In genomic region chr12:57614948-57615500, GRCh38 we compare ENCODE assay signal across 14 cellular contexts. TPM values are rescaled to one million over a fixed set of nuclear protein-coding genes. Genes with fewer than 3 reads are reported as not detected.
DNase-seq lines count a peak whose midpoint lies in the region; ATAC-seq and TF ChIP-seq lines count a peak whose summit lies in the region.
"Had no signal": no experiment of that assay in that cellular context is flagged by ENCODE, and none has a peak within 500 bp of the region (broad histone marks: within the 10 kb centered on the region; RNA-seq: fewer than 3 reads in every experiment).

No MANE protein-coding gene starts in this region.

- ATAC-seq in gastroesophageal sphincter (no peak), omental fat pad (ENCODE audit: low FRiP score) (no peak)

- H3K9me3 ChIP-seq in BLaER1 treated with 17β-estradiol and CSF1 and Interleukin-3, amounts not matched to agents 10 nM and 100 nM (replicated peaks in 1 of 11) = peaks cover 0 to 7% (median 0%) of the 10 kb centered on the region in 11 experiments; a peak in 2 of 22 replicates
- H3K9me3 ChIP-seq in gastroesophageal sphincter (no peaks in the 10 kb centered on the region), osteoblast (ENCODE audit: low read depth, low read length) (no peaks in the 10 kb centered on the region), transverse colon (no peaks in the 10 kb centered on the region), ascending aorta (no peaks in the 10 kb centered on the region)
- H3K9me3 ChIP-seq: HAP-1 had no signal

- peak overlapping the region in 7 of 11 experiments; percentile 7 to 76 (median 68); a peak in 10 of 22 replicates for H3K9ac ChIP-seq in BLaER1 treated with 17β-estradiol and CSF1 and Interleukin-3, amounts not matched to agents 10 nM and 100 nM
- peak overlapping the region; percentile 41; the same call in 1 of the 2 replicates for H3K9ac ChIP-seq in KMS-11

- intact Hi-C loops in transverse colon (cut with DNase I; ENCODE audit: low total_unique reads) (no loop called here), ascending aorta (cut with DNase I) (loop anchor here (5.0 kb wide), 1 partner anchor 77 kb away; the partner anchor contains the start of gene OS9)

- no peak for TF ChIP-seq CTCF in KMS-11 (conservative IDR thresholded peaks at IDR 0.05; ENCODE audit: low read depth, low read length)
- no peak for TF ChIP-seq CTCF in gastroesophageal sphincter (IDR thresholded peaks at IDR 0.05)
- no peak for TF ChIP-seq CTCF in osteoblast (IDR thresholded peaks at IDR 0.05; ENCODE audit: extremely low read depth, low read depth, low read length)
- no peak for TF ChIP-seq CTCF in omental fat pad (IDR thresholded peaks at IDR 0.05)
- TF ChIP-seq CTCF in transverse colon (IDR thresholded peaks at IDR 0.05) = no peak
- no peak for TF ChIP-seq CTCF in ascending aorta (IDR thresholded peaks at IDR 0.05)

- in situ Hi-C loops in transverse colon (cut with MboI; ENCODE audit: low pct_ligation_motif_present in 1 of 4, low pct_unique_long_range_greater_than_20kb in 1 of 4, low sequenced_read_pairs in 3 of 4) = no loop called here

- peak overlapping the region; percentile 59 to 99 (median 85) for H3K4me2 ChIP-seq in BLaER1 treated with 17β-estradiol and CSF1 and Interleukin-3, amounts not matched to agents 10 nM and 100 nM
- H3K4me2 ChIP-seq in KMS-11 = peak overlapping the region; percentile 88
- H3K4me2 ChIP-seq in osteoblast (ENCODE audit: insufficient read depth, low read length) = no peak overlapping the region
- H3K4me2 ChIP-seq: PC-9 had no signal

- H3K79me2 ChIP-seq in KMS-11 (ENCODE audit: insufficient read depth, low read depth) (no peaks in the 10 kb centered on the region), osteoblast (ENCODE audit: insufficient read depth, low read length) (no peaks in the 10 kb centered on the region)

- H3K27me3 ChIP-seq in BLaER1 treated with 17β-estradiol and CSF1 and Interleukin-3, amounts not matched to agents 10 nM and 100 nM = peaks cover 38 to 49% (median 41%) of the 10 kb centered on the region in 11 experiments
- H3K27me3 ChIP-seq in KMS-11 (ENCODE audit: insufficient read depth, low read depth) (no peaks in the 10 kb centered on the region), gastroesophageal sphincter (peaks cover 13% of the 10 kb centered on the region), osteoblast (ENCODE audit: insufficient read depth, low read length) (peaks cover 8% of the 10 kb centered on the region), transverse colon (peaks cover 83% of the 10 kb centered on the region), ascending aorta (no peaks in the 10 kb centered on the region)

- H3K4me3 ChIP-seq in BLaER1 treated with 17β-estradiol and CSF1 and Interleukin-3, amounts not matched to agents 10 nM and 100 nM = peak overlapping the region in 7 of 10 experiments; percentile 9 to 51 (median 23); a peak in 8 of 20 replicates
- no peak overlapping the region for H3K4me3 ChIP-seq in KMS-11 (IDR thresholded peaks at IDR 0.05; ENCODE audit: insufficient read depth, low read depth, low read length)
- H3K4me3 ChIP-seq in gastroesophageal sphincter = no peak overlapping the region
- no peak overlapping the region for H3K4me3 ChIP-seq in osteoblast (ENCODE audit: insufficient read depth, low read length)
- no peak overlapping the region for H3K4me3 ChIP-seq in transverse colon
- no peak overlapping the region for H3K4me3 ChIP-seq in ascending aorta
- H3K4me3 ChIP-seq: HAP-1, PC-9 had no signal

- H2AFZ ChIP-seq in KMS-11 (ENCODE audit: low read depth) = peak overlapping the region; percentile 45; the same call in 1 of the 2 replicates
- H2AFZ ChIP-seq in osteoblast (ENCODE audit: low read length) = no peak overlapping the region
- H2AFZ ChIP-seq: PC-9 had no signal

- WGBS in gastroesophageal sphincter (ENCODE audit: low coverage in 1 of 2), 2 donors = 79 to 100% methylated on average over 2 to 10 of the region's 11 CpGs
- WGBS in transverse colon (ENCODE audit: low coverage in 1 of 2), 2 donors = 40 to 82% methylated on average over 2 to 11 of the region's 11 CpGs

- TF ChIP-seq EP300 in gastroesophageal sphincter (IDR thresholded peaks at IDR 0.05) (no peak), transverse colon (IDR thresholded peaks at IDR 0.05; ENCODE audit: low read depth) (no peak)

- 0 out of 22 replicates have a peak, but pooled peaks cover 0 to 4% (median 0%) of the 10 kb centered on the region in 11 experiments for H3K36me3 ChIP-seq in BLaER1 treated with 17β-estradiol and CSF1 and Interleukin-3, amounts not matched to agents 10 nM and 100 nM
- no peaks in the 10 kb centered on the region for H3K36me3 ChIP-seq in KMS-11 (ENCODE audit: insufficient read depth)
- peaks cover 0 to 50% of the 10 kb centered on the region in 2 donors for H3K36me3 ChIP-seq in gastroesophageal sphincter
- H3K36me3 ChIP-seq in osteoblast (ENCODE audit: insufficient read depth, low read length) = peaks cover 7% of the 10 kb centered on the region
- no peaks in the 10 kb centered on the region for H3K36me3 ChIP-seq in transverse colon
- H3K36me3 ChIP-seq in ascending aorta = peaks cover 25 to 39% of the 10 kb centered on the region in 2 donors

- peaks cover 0 to 10% (median 1%) of the 10 kb centered on the region in 11 experiments; a peak in 9 of 22 replicates for H4K20me1 ChIP-seq in BLaER1 treated with 17β-estradiol and CSF1 and Interleukin-3, amounts not matched to agents 10 nM and 100 nM
- H4K20me1 ChIP-seq in KMS-11 (ENCODE audit: insufficient read depth) (no peaks in the 10 kb centered on the region), osteoblast (ENCODE audit: insufficient read depth, low read length) (no peaks in the 10 kb centered on the region)

- peaks cover 23 to 67% (median 61%) of the 10 kb centered on the region in 10 experiments for H3K4me1 ChIP-seq in BLaER1 treated with 17β-estradiol and CSF1 and Interleukin-3, amounts not matched to agents 10 nM and 100 nM
- H3K4me1 ChIP-seq in KMS-11 (ENCODE audit: low read depth, poor library complexity, severe bottlenecking) (peaks cover 45% of the 10 kb centered on the region), gastroesophageal sphincter (peaks cover 0 to 75% (median 14%) of the 10 kb centered on the region in 3 donors), osteoblast (ENCODE audit: insufficient read depth, low read length) (peaks cover 17% of the 10 kb centered on the region), transverse colon (peaks cover 4 to 41% (median 17%) of the 10 kb centered on the region in 4 donors), ascending aorta (peaks cover 6 to 31% of the 10 kb centered on the region in 2 donors)

- H3K27ac ChIP-seq in BLaER1 treated with 17β-estradiol and CSF1 and Interleukin-3, amounts not matched to agents 10 nM and 100 nM = peak overlapping the region in 8 of 11 experiments; percentile 45 to 90 (median 76); a peak in 17 of 22 replicates
- peak overlapping the region; percentile 69 for H3K27ac ChIP-seq in KMS-11
- peak overlapping the region in 3 of 4 donors; percentile 36 to 99 (median 39) for H3K27ac ChIP-seq in gastroesophageal sphincter
- no peak overlapping the region for H3K27ac ChIP-seq in osteoblast (ENCODE audit: low read depth, low read length)
- no peak overlapping the region for H3K27ac ChIP-seq in transverse colon
- no peak overlapping the region for H3K27ac ChIP-seq in ascending aorta
- H3K27ac ChIP-seq: PC-9, RWPE1 had no signal

- DNase-seq in osteoblast (ENCODE audit: insufficient read length, low spot score, missing footprints) (peak; percentile 73), omental fat pad (ENCODE audit: low spot score) (no peak), transverse colon (no peak), ascending aorta (ENCODE audit: low spot score in 2 of 2) (no peak)
- DNase-seq in activated CD8-positive, alpha-beta memory T cell treated with anti-CD3 and anti-CD28 coated beads for 24 hours = no peak
- DNase-seq: NCI-H1092 treated with DMSO at 0.1 percent for 48 hours, NCI-H2081 treated with DMSO at 0.1 percent for 48 hours, NCI-H510A, PC-9 had no signal

- TF ChIP-seq POLR2A in gastroesophageal sphincter (IDR thresholded peaks at IDR 0.05) (no peak), transverse colon (IDR thresholded peaks at IDR 0.05) (no peak)

RNA-seq across cellular contexts. Expression of gene ARHGEF25, which starts 3.8 kb away (rescaled TPM):
- total RNA-seq in gastroesophageal sphincter (100 to 1,000 TPM; 116 to 140 (median 128) TPM), osteoblast (20.6 and 23.9 TPM in 2 replicates), omental fat pad (10 to 100 TPM; 14.7 to 28.8 (median 20.0) TPM), transverse colon (10 to 100 TPM in 3 of 4 donors, 1 to 10 TPM in 1; 6.6 to 35.9 (median 15.3) TPM), ascending aorta (47.8 TPM)

RNA-seq across cellular contexts. Expression of gene DTX3, which starts 10.4 kb away (rescaled TPM):
- total RNA-seq in gastroesophageal sphincter (10 to 100 TPM; 34.6 to 70.2 (median 53.2) TPM), osteoblast (17.1 and 21.4 TPM in 2 replicates), omental fat pad (10 to 100 TPM in 3 of 4 donors, 1 to 10 TPM in 1; 8.0 to 21.7 (median 13.3) TPM), transverse colon (10 to 100 TPM in 1 of 4 donors, 1 to 10 TPM in 3; 8.0 to 10.9 (median 9.6) TPM), ascending aorta (33.5 TPM)

RNA-seq across cellular contexts. Expression of gene B4GALNT1, which starts 18.0 kb away (rescaled TPM):
- total RNA-seq in gastroesophageal sphincter (10 to 100 TPM in 1 of 4 donors, 1 to 10 TPM in 3; 2.3 to 10.1 (median 5.0) TPM), osteoblast (1.1 and 2.9 TPM in 2 replicates), omental fat pad (1 to 10 TPM in 2 of 4 donors, under 1 TPM in 2; 0.36 to 3.0 (median 1.0) TPM), transverse colon (1 to 10 TPM in 2 of 4 donors, under 1 TPM in 1, not detected in 1; 0.68 to 6.4 (median 2.1) TPM), ascending aorta (16.6 TPM)

RNA-seq across cellular contexts. Expression of gene PIP4K2C, which starts 24.0 kb away (rescaled TPM):
- total RNA-seq in gastroesophageal sphincter (10 to 100 TPM; 21.7 to 38.7 (median 33.1) TPM), osteoblast (32.4 and 36.6 TPM in 2 replicates), omental fat pad (10 to 100 TPM; 16.9 to 21.3 (median 17.6) TPM), transverse colon (100 to 1,000 TPM in 1 of 4 donors, 10 to 100 TPM in 3; 38.4 to 308 (median 45.8) TPM), ascending aorta (153 TPM)

Comparison
In these comparisons a context has a peak if more than half of its experiments do, and no peak if none do; other contexts are left out.
1. H3K27ac ChIP-seq: peak in BLaER1 treated with 17β-estradiol and CSF1 and Interleukin-3, amounts not matched to agents 10 nM and 100 nM (8 of 11), KMS-11 (single experiment) and gastroesophageal sphincter (3 of 4); none in osteoblast (single experiment), transverse colon (0 of 4) and ascending aorta (0 of 2).
2. H3K4me3 ChIP-seq: peak in BLaER1 treated with 17β-estradiol and CSF1 and Interleukin-3, amounts not matched to agents 10 nM and 100 nM (7 of 10); none in KMS-11 (single experiment), gastroesophageal sphincter (0 of 2), osteoblast (single experiment), transverse colon (0 of 4) and ascending aorta (0 of 2).